In the genomic region with DNA sequence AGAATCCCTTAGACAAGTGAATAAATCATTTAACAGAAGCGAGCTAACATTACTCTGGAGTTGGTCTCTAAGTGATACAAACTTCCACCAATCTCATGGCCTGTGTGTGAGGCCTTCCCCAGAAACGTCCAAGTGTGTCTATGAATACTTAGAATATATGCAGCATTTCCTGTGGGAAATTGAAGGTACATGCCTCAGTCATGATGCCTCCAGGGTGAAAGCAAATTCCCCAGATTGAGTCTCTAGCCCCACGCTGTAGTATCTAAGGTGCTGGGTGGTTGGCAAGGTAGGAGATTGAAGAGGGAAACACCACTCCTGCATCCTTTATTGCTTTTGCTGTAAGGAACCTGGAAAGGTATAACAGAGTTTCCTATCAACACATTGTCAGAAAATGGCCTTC, we compare ENCODE assay signal across 21 cellular contexts.
"Had no signal": no experiment of that assay in that cellular context is flagged by ENCODE, and none has a peak within 500 bp of the region (broad histone marks: within the 10 kb centered on the region; RNA-seq: fewer than 3 reads in every experiment).

No MANE protein-coding gene starts in this region.

- DNase-seq: KBM-7, MG63, NCI-H1092, NCI-H1105 treated with DMSO at 0.1 percent for 48 hours, NCI-H1417 treated with DMSO at 0.1 percent for 48 hours, NCI-H146, NCI-H1694 treated with DMSO at 0.1 percent for 48 hours, NCI-H1930, NCI-H2081, NCI-H2107, NCI-H2227 treated with DMSO at 0.1 percent for 48 hours, NCI-H446, NCI-H510A, NCI-H524 treated with DMSO at 0.1 percent for 48 hours, NCI-H69, NCI-H774, Right ventricle myocardium superior, RPMI8226, SIG-M5 had no signal

- H3K27me3 ChIP-seq: MG63, SJSA1 had no signal

- H3K9me3 ChIP-seq: MG63, SJSA1 had no signal

- H3K4me1 ChIP-seq: SJSA1 had no signal

- H3K27ac ChIP-seq: SJSA1, SK-N-MC had no signal

- H3K36me3 ChIP-seq: MG63, SJSA1 had no signal

- H3K4me3 ChIP-seq: MG63, SJSA1, SK-N-MC had no signal
